8 cellular contexts compared by ENCODE assay signal in genomic region chr6:20403766-20404640, GRCh38. TPM values are rescaled to one million over a fixed set of nuclear protein-coding genes. Genes with fewer than 3 reads are reported as not detected.
A peak's percentile ranks its signal among the peaks of the same experiment; 100 is the strongest.
DNase-seq lines count a peak whose midpoint lies in the region; ATAC-seq and TF ChIP-seq lines count a peak whose summit lies in the region.

No MANE protein-coding gene starts in this region.

- no peaks in the 10 kb centered on the region for H3K36me3 ChIP-seq in stomach smooth muscle (ENCODE audit: control insufficient read depth in 2 of 2, insufficient read depth in 2 of 2, low read length in 2 of 2)

- H3K9ac ChIP-seq in stomach smooth muscle (ENCODE audit: low read length in 2 of 2), result peak overlapping the region; percentile 47 to 75

- intact Hi-C loops in natural killer cell (cut with micrococcal nuclease), result loop anchor here (1.0 to 5.0 kb wide), 4 partner anchors 82 to 1188 kb away; partner anchors contain the start of gene SOX4

- H3K4me3 ChIP-seq in stomach smooth muscle (ENCODE audit: low read length in 2 of 2), result peak overlapping the region; percentile 57 to 76

- H3K27me3 Mint-ChIP-seq in activated CD8-positive, alpha-beta memory T cell treated with anti-CD3 and anti-CD28 coated beads, Interleukin-2, amount 10 ng/mL, durations not matched to agents 7 days and 5 days, result no peaks in the 10 kb centered on the region
- peaks cover 13% of the 10 kb centered on the region for H3K27me3 Mint-ChIP-seq in endothelial cell (ENCODE audit: unreplicated experiment)
- H3K27me3 Mint-ChIP-seq in natural killer cell (ENCODE audit: low read depth in 2 of 2), result no peaks in the 10 kb centered on the region

- DNase-seq in EH (ENCODE audit: low read depth) (peak; percentile 77), NCI-H748 (lab: John Stamatoyannopoulos, UW; ENCODE audit: unreplicated experiment) (peak; percentile 64), endothelial cell (ENCODE audit: low spot score) (no peak), natural killer cell (peak; percentile 53), kidney glomerular epithelial cell (lab: John Stamatoyannopoulos, UW) (no peak)
- peak; percentile 89 for DNase-seq in activated CD8-positive, alpha-beta memory T cell treated with anti-CD3 and anti-CD28 coated beads, Interleukin-2, amount 10 ng/mL, durations not matched to agents 7 days and 5 days

- H3K4me3 Mint-ChIP-seq in activated CD8-positive, alpha-beta memory T cell treated with anti-CD3 and anti-CD28 coated beads, Interleukin-2, amount 10 ng/mL, durations not matched to agents 7 days and 5 days, result peak overlapping the region; percentile 92
- H3K4me3 Mint-ChIP-seq in endothelial cell (ENCODE audit: unreplicated experiment), result peak overlapping the region; percentile 100
- H3K4me3 Mint-ChIP-seq in natural killer cell, result peak overlapping the region; percentile 93

- CTCF ChIA-PET in activated CD8-positive, alpha-beta memory T cell treated with anti-CD3 and anti-CD28 coated beads, Interleukin-2, amount 10 ng/mL, durations not matched to agents 7 days and 5 days (lab: Charles Lee), result interaction anchor here (0.7 to 2.7 kb wide), 19 partner anchors 10 to 190 kb away, joined by 3 to 43 read pairs (median 5); no protein-coding TSS in a partner anchor

- H3K4me1 ChIP-seq in stomach smooth muscle (ENCODE audit: control insufficient read depth, insufficient read depth, low read length), result peaks cover 4% of the 10 kb centered on the region

- H3K4me1 Mint-ChIP-seq in activated CD8-positive, alpha-beta memory T cell treated with anti-CD3 and anti-CD28 coated beads, Interleukin-2, amount 10 ng/mL, durations not matched to agents 7 days and 5 days, result peaks cover 60% of the 10 kb centered on the region
- H3K4me1 Mint-ChIP-seq in endothelial cell (ENCODE audit: unreplicated experiment) (peaks cover 25% of the 10 kb centered on the region), natural killer cell (peaks cover 36 to 47% of the 10 kb centered on the region in 2 donors)

- H3K27ac ChIP-seq in stomach smooth muscle (ENCODE audit: low read length), result peak overlapping the region; percentile 4

- peak overlapping the region; percentile 93 for H3K27ac Mint-ChIP-seq in activated CD8-positive, alpha-beta memory T cell treated with anti-CD3 and anti-CD28 coated beads, Interleukin-2, amount 10 ng/mL, durations not matched to agents 7 days and 5 days
- H3K27ac Mint-ChIP-seq in endothelial cell (ENCODE audit: unreplicated experiment) (peak overlapping the region; percentile 99), natural killer cell (peak overlapping the region; percentile 92 to 95)

- ATAC-seq in HG02943 (IDR thresholded peaks at IDR 0.05; ENCODE audit: low read depth, unreplicated experiment) (peak; percentile 0), natural killer cell (peak; percentile 1 to 8 (median 5))
- ATAC-seq in activated CD8-positive, alpha-beta memory T cell treated with anti-CD3 and anti-CD28 coated beads, Interleukin-2, amount 10 ng/mL, durations not matched to agents 7 days and 5 days, result peak; percentile 9

- no peak for TF ChIP-seq CTCF in endothelial cell (IDR thresholded peaks at IDR 0.05; ENCODE audit: unreplicated experiment)
- no peak for TF ChIP-seq CTCF in natural killer cell (IDR thresholded peaks at IDR 0.05)

- H3K36me3 Mint-ChIP-seq in activated CD8-positive, alpha-beta memory T cell treated with anti-CD3 and anti-CD28 coated beads, Interleukin-2, amount 10 ng/mL, durations not matched to agents 7 days and 5 days, result peaks cover 27% of the 10 kb centered on the region
- H3K36me3 Mint-ChIP-seq in endothelial cell (ENCODE audit: low read depth, unreplicated experiment) (peaks cover 3% of the 10 kb centered on the region), natural killer cell (no peaks in the 10 kb centered on the region)

- H3K9me3 Mint-ChIP-seq in activated CD8-positive, alpha-beta memory T cell treated with anti-CD3 and anti-CD28 coated beads, Interleukin-2, amount 10 ng/mL, durations not matched to agents 7 days and 5 days (ENCODE audit: low read depth), result no peaks in the 10 kb centered on the region
- H3K9me3 Mint-ChIP-seq in endothelial cell (ENCODE audit: unreplicated experiment), result no peaks in the 10 kb centered on the region
- H3K9me3 Mint-ChIP-seq in natural killer cell, result no peaks in the 10 kb centered on the region

- H3K9me3 ChIP-seq in stomach smooth muscle (ENCODE audit: control insufficient read depth in 2 of 2, low read length in 2 of 2), result no peaks in the 10 kb centered on the region

- H3K27me3 ChIP-seq in stomach smooth muscle (ENCODE audit: control insufficient read depth in 1 of 2, insufficient read depth in 2 of 2, low read length in 2 of 2), result no peaks in the 10 kb centered on the region

RNA-seq across cellular contexts. Expression of gene E2F3, which starts 2.3 kb away (rescaled TPM):
- 10 to 100 TPM; 29.0 to 31.1 TPM for total RNA-seq in activated CD8-positive, alpha-beta memory T cell treated with anti-CD3 and anti-CD28 coated beads, Interleukin-2, amount 10 ng/mL, durations not matched to agents 7 days and 5 days
- total RNA-seq in endothelial cell (ENCODE audit: unreplicated experiment) (20.4 TPM), natural killer cell (10 to 100 TPM in 2 of 3 donors, 1 to 10 TPM in 1; 8.2 to 14.7 (median 12.2) TPM)

Comparison
In these comparisons a context has a peak if more than half of its experiments do, and no peak if none do; other contexts are left out.
1. DNase-seq: peak in EH (single experiment), NCI-H748 (single experiment), activated CD8-positive, alpha-beta memory T cell treated with anti-CD3 and anti-CD28 coated beads, Interleukin-2, amount 10 ng/mL, durations not matched to agents 7 days and 5 days (single experiment) and natural killer cell (single experiment); none in endothelial cell (single experiment) and kidney glomerular epithelial cell (single experiment).
2. Peak in every context shown above with its lines, with median percentiles within 50 percentile points of each other: ATAC-seq, H3K27ac Mint-ChIP-seq and H3K4me3 Mint-ChIP-seq.